Comparison of ENCODE assay signal across 1 cellular context in the genomic region with DNA sequence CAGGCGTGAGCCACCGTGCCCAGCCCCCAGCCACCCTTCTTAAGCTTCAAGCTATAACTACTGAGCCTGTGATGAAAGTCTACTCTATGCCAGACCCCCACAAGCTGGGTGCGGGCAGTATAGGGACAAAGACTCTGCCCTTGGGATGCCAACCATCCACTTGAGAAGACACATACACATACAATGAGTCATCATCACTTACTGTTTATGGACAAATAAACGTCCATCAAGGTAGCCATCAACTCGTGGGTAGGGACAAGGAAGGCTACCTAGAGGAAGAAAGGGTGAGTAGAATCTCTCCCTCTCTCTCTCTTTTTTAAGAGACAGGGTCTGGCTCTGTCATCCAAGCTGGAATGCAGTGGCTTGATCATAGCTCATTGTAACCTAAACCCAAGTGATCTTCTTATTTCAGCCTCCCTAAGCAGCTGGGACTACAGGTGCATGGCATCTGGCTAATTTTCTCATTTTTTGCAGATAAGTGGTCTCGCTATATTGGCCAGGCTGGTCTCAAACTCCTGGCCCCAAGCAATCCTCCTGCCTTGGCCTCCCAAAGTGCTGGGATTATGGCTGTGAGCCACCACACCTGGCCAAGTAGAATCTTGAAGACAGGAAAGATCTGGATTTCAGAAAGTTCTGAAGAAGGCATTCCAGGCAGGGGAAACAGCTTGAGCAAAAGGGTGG.
TF ChIP-seq lines count a peak whose summit lies in the region.

No MANE protein-coding gene starts in this region.

TF ChIP-seq in HCT116, 20 proteins besides CTCF, POLR2A, EP300 and RAD21:
- TF ChIP-seq, protein P1, sequence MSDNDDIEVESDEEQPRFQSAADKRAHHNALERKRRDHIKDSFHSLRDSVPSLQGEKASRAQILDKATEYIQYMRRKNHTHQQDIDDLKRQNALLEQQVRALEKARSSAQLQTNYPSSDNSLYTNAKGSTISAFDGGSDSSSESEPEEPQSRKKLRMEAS (IDR thresholded peaks at IDR 0.05) = no peak
- TF ChIP-seq TCF7L2 (IDR thresholded peaks at IDR 0.05; ENCODE audit: borderline replicate concordance, extremely low read depth, insufficient read depth, insufficient read length) (no peak), POLR2AphosphoS5 (IDR thresholded peaks at IDR 0.05; ENCODE audit: low read depth, low read length) (no peak), JUND (IDR thresholded peaks at IDR 0.05) (no peak), CBX3 (IDR thresholded peaks at IDR 0.05; ENCODE audit: low read depth) (no peak), EZH2 (IDR thresholded peaks at IDR 0.05) (no peak), FOSL1 (IDR thresholded peaks at IDR 0.05; ENCODE audit: low read depth) (no peak), EZH2phosphoT487 (IDR thresholded peaks at IDR 0.05; ENCODE audit: borderline replicate concordance) (no peak)
- TF ChIP-seq, protein P2, sequence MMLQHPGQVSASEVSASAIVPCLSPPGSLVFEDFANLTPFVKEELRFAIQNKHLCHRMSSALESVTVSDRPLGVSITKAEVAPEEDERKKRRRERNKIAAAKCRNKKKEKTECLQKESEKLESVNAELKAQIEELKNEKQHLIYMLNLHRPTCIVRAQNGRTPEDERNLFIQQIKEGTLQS (IDR thresholded peaks at IDR 0.05) = no peak
- TF ChIP-seq, protein P3, sequence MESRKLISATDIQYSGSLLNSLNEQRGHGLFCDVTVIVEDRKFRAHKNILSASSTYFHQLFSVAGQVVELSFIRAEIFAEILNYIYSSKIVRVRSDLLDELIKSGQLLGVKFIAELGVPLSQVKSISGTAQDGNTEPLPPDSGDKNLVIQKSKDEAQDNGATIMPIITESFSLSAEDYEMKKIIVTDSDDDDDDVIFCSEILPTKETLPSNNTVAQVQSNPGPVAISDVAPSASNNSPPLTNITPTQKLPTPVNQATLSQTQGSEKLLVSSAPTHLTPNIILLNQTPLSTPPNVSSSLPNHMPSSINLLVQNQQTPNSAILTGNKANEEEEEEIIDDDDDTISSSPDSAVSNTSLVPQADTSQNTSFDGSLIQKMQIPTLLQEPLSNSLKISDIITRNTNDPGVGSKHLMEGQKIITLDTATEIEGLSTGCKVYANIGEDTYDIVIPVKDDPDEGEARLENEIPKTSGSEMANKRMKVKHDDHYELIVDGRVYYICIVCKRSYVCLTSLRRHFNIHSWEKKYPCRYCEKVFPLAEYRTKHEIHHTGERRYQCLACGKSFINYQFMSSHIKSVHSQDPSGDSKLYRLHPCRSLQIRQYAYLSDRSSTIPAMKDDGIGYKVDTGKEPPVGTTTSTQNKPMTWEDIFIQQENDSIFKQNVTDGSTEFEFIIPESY (IDR thresholded peaks at IDR 0.05; ENCODE audit: extremely low read depth, insufficient replicate concordance, low read length) = no peak
- TF ChIP-seq, protein P4, sequence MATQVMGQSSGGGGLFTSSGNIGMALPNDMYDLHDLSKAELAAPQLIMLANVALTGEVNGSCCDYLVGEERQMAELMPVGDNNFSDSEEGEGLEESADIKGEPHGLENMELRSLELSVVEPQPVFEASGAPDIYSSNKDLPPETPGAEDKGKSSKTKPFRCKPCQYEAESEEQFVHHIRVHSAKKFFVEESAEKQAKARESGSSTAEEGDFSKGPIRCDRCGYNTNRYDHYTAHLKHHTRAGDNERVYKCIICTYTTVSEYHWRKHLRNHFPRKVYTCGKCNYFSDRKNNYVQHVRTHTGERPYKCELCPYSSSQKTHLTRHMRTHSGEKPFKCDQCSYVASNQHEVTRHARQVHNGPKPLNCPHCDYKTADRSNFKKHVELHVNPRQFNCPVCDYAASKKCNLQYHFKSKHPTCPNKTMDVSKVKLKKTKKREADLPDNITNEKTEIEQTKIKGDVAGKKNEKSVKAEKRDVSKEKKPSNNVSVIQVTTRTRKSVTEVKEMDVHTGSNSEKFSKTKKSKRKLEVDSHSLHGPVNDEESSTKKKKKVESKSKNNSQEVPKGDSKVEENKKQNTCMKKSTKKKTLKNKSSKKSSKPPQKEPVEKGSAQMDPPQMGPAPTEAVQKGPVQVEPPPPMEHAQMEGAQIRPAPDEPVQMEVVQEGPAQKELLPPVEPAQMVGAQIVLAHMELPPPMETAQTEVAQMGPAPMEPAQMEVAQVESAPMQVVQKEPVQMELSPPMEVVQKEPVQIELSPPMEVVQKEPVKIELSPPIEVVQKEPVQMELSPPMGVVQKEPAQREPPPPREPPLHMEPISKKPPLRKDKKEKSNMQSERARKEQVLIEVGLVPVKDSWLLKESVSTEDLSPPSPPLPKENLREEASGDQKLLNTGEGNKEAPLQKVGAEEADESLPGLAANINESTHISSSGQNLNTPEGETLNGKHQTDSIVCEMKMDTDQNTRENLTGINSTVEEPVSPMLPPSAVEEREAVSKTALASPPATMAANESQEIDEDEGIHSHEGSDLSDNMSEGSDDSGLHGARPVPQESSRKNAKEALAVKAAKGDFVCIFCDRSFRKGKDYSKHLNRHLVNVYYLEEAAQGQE (IDR thresholded peaks at IDR 0.05; ENCODE audit: low read depth) = no peak
